Comparison of ENCODE assay signal across 9 cellular contexts in genomic region chr14:68380304-68380840, GRCh38.
DNase-seq lines count a peak whose midpoint lies in the region; ATAC-seq lines count a peak whose summit lies in the region.
"Had no signal": no experiment of that assay in that cellular context is flagged by ENCODE, and none has a peak within 500 bp of the region (broad histone marks: within the 10 kb centered on the region; RNA-seq: fewer than 3 reads in every experiment).

No MANE protein-coding gene starts in this region.

- no peaks in the 10 kb centered on the region for H3K36me3 ChIP-seq in CD4-positive, alpha-beta memory T cell (ENCODE audit: insufficient read depth, low read length)

- peaks cover 26 to 51% (median 42%) of the 10 kb centered on the region in 4 donors for H3K4me1 Mint-ChIP-seq in CD4-positive, alpha-beta memory T cell

- no peaks in the 10 kb centered on the region for H3K27me3 Mint-ChIP-seq in CD4-positive, alpha-beta memory T cell

- POLR2A ChIA-PET in CD4-positive, alpha-beta memory T cell (lab: Charles Lee; ENCODE audit: partially characterized antibody): interaction anchor here (0.6 to 1.8 kb wide), 7 partner anchors 12 to 413 kb away, joined by 3 to 9 read pairs (median 4); partner anchors contain the start of gene ZFP36L1

- H3K36me3 Mint-ChIP-seq in CD4-positive, alpha-beta memory T cell: no peaks in the 10 kb centered on the region

- H3K9me3 ChIP-seq in CD4-positive, alpha-beta memory T cell (ENCODE audit: control insufficient read depth in 1 of 2, low read length in 2 of 2): no peaks in the 10 kb centered on the region

- H3K27me3 ChIP-seq in CD4-positive, alpha-beta memory T cell (ENCODE audit: insufficient read depth, low read length): no peaks in the 10 kb centered on the region

- CTCF ChIA-PET in CD4-positive, alpha-beta memory T cell (lab: Charles Lee; ENCODE audit: partially characterized antibody): interaction anchor here (1.0 to 2.6 kb wide), 5 partner anchors 8 to 436 kb away, joined by 3 to 6 read pairs (median 4); no protein-coding TSS in a partner anchor

- peak overlapping the region in 3 of 8 donors; percentile 5 to 30 (median 21) for H3K4me3 Mint-ChIP-seq in CD4-positive, alpha-beta memory T cell
- H3K4me3 Mint-ChIP-seq: activated naive CD4-positive, alpha-beta T cell treated with anti-CD3 and anti-CD28 coated beads for 36 hours had no signal

- peak overlapping the region in 6 of 7 donors; percentile 32 to 95 (median 80) for H3K27ac Mint-ChIP-seq in CD4-positive, alpha-beta memory T cell
- H3K27ac Mint-ChIP-seq: activated naive CD4-positive, alpha-beta T cell treated with anti-CD3 and anti-CD28 coated beads for 36 hours had no signal

- no peaks in the 10 kb centered on the region for H3K9me3 Mint-ChIP-seq in CD4-positive, alpha-beta memory T cell
- H3K9me3 Mint-ChIP-seq: activated naive CD4-positive, alpha-beta T cell treated with anti-CD3 and anti-CD28 coated beads for 36 hours had no signal

- H3K4me3 ChIP-seq in CD4-positive, alpha-beta memory T cell (ENCODE audit: low read length in 2 of 2): no peak overlapping the region

- no peak overlapping the region for H3K27ac ChIP-seq in CD4-positive, alpha-beta memory T cell (ENCODE audit: low read depth, low read length)

- intact Hi-C loops in CD4-positive, alpha-beta memory T cell (cut with micrococcal nuclease): no loop called here
- intact Hi-C loops in left colon (cut with DNase I, micrococcal nuclease): no loop called here
- intact Hi-C loops in sciatic nerve (cut with DNase I): no loop called here
- intact Hi-C loops in posterior vena cava (cut with DNase I): no loop called here

- DNase-seq in CD4-positive, alpha-beta memory T cell: no peak
- no peak for DNase-seq in left colon
- no peak for DNase-seq in NCI-H1105 treated with DMSO at 0.1 percent for 48 hours (lab: John Stamatoyannopoulos, UW)
- no peak for DNase-seq in sciatic nerve (ENCODE audit: low spot score)
- no peak for DNase-seq in epidermal melanocyte (ENCODE audit: insufficient read length, low spot score)
- DNase-seq in posterior vena cava (ENCODE audit: low spot score): no peak

- peaks cover 51% of the 10 kb centered on the region for H3K4me1 ChIP-seq in CD4-positive, alpha-beta memory T cell (ENCODE audit: insufficient read depth, low read length)

- ATAC-seq in GM19467 (IDR thresholded peaks at IDR 0.05; ENCODE audit: unreplicated experiment): peak; percentile 72
- peak; percentile 65 for ATAC-seq in HG03469 (IDR thresholded peaks at IDR 0.05; ENCODE audit: unreplicated experiment)
- peak; percentile 6 for ATAC-seq in left colon
- ATAC-seq in sciatic nerve: no peak
